In the genomic region with DNA sequence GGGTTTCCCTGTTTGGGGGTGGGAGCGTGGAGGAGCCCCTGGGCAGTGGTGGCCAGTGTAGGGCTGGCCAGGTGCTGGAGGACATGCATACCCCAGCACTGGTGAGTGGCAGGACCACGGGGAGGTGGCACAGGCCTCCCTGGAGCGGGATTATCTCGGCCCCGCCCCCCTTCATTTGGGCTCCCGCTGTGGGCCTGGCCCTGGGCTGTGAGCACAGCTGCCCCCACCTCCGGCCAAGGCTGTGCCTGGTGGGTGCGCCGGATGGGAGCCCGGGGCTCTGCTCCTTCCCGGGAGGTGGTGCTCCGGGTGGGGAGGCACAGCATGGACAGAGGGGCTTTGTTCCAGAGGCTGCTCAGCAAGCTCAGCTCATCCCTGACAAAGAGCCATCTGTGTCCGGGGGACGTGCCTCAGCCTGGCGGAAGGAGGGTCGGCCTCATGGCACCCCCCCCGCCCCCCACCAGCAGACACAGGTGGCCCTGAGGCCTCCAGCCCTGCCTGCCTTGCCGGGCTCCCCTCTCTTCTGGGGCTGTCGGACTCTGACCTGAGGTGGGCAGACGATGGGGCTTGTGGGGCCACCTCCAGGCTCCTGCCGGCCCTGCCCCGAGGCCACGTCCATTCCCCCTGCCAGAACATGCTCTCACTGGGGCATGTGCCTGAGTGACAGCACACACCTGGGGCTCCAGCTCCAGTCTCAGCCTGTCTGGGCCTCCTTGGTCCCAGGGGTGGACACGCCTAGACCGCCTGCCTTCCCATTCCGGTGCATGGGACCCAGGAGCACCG, we compare ENCODE assay signal across 1 cellular context.
A peak's percentile ranks its signal among the peaks of the same experiment; 100 is the strongest.
TF ChIP-seq lines count a peak whose summit lies in the region.

No MANE protein-coding gene starts in this region.

TF ChIP-seq in HepG2, 621 proteins besides CTCF, POLR2A, EP300 and RAD21 (continued from another document and continues in another):
- TF ChIP-seq ARNTL (CRISPR knock-in tag; IDR thresholded peaks at IDR 0.05) (peak; percentile 87), FOXC1 (CRISPR knock-in tag; IDR thresholded peaks at IDR 0.05; ENCODE audit: borderline replicate concordance) (0 out of 2 replicates have a peak, but pooled peaks have one; percentile 18), ZC3H13 (CRISPR knock-in tag; IDR thresholded peaks at IDR 0.05) (peak; percentile 84; the same call in 1 of the 2 replicates), ZNF777 (CRISPR knock-in tag; IDR thresholded peaks at IDR 0.05) (peak; percentile 67; the same call in 1 of the 2 replicates), ZIK1 (CRISPR knock-in tag; IDR thresholded peaks at IDR 0.05; ENCODE audit: borderline replicate concordance, low read depth) (peak; percentile 74; the same call in 1 of the 2 replicates), RBM39 (IDR thresholded peaks at IDR 0.05; ENCODE audit: low read depth, low read length, poor library complexity, severe bottlenecking) (peak; percentile 62), FLYWCH1 (CRISPR knock-in tag; IDR thresholded peaks at IDR 0.05) (no peak; the same call in 1 of the 2 replicates), PLRG1 (conservative IDR thresholded peaks at IDR 0.05) (no peak), ZNF619 (CRISPR knock-in tag; IDR thresholded peaks at IDR 0.05) (no peak; the same call in 1 of the 2 replicates), XRCC5 (optimal IDR thresholded peaks at IDR 0.05; ENCODE audit: low read length) (peak; percentile 57), FOXJ3 (CRISPR knock-in tag; IDR thresholded peaks at IDR 0.05; ENCODE audit: borderline replicate concordance) (no peak), ZNF589 (CRISPR knock-in tag; conservative IDR thresholded peaks at IDR 0.05) (no peak), IRF2 (CRISPR knock-in tag; IDR thresholded peaks at IDR 0.05) (peak; percentile 68), CEBPG (CRISPR knock-in tag; IDR thresholded peaks at IDR 0.05) (no peak; the same call in 1 of the 2 replicates), HNRNPK (IDR thresholded peaks at IDR 0.05; ENCODE audit: low read depth, low read length, poor library complexity, severe bottlenecking) (no peak), SNAPC5 (CRISPR knock-in tag; IDR thresholded peaks at IDR 0.05; ENCODE audit: borderline replicate concordance) (peak; percentile 83; the same call in 1 of the 2 replicates), NFKBIZ (CRISPR knock-in tag; IDR thresholded peaks at IDR 0.05) (0 out of 2 replicates have a peak, but pooled peaks have one; percentile 23), ZNF124 (CRISPR knock-in tag; IDR thresholded peaks at IDR 0.05) (no peak), NR3C1 (CRISPR knock-in tag; IDR thresholded peaks at IDR 0.05) (no peak), PCBP2 (optimal IDR thresholded peaks at IDR 0.05; ENCODE audit: low read depth, low read length, poor library complexity, severe bottlenecking) (no peak), ARID2 (CRISPR knock-in tag; IDR thresholded peaks at IDR 0.05; ENCODE audit: borderline replicate concordance) (no peak), ZNF607 (CRISPR knock-in tag; IDR thresholded peaks at IDR 0.05; ENCODE audit: borderline replicate concordance) (0 out of 2 replicates have a peak, but pooled peaks have one; percentile 63), ZBTB42 (CRISPR knock-in tag; IDR thresholded peaks at IDR 0.05) (no peak), ZNF564 (CRISPR knock-in tag; IDR thresholded peaks at IDR 0.05) (peak; percentile 43; the same call in 1 of the 2 replicates), DNMT1 (CRISPR knock-in tag; IDR thresholded peaks at IDR 0.05) (no peak), KDM3A (CRISPR knock-in tag; IDR thresholded peaks at IDR 0.05; ENCODE audit: low read depth) (no peak), HNF4A (CRISPR knock-in tag; IDR thresholded peaks at IDR 0.05) (peak; percentile 84), KDM2A (CRISPR knock-in tag; IDR thresholded peaks at IDR 0.05; ENCODE audit: borderline replicate concordance, low read depth) (peak; percentile 44; the same call in 1 of the 2 replicates), YEATS4 (CRISPR knock-in tag; IDR thresholded peaks at IDR 0.05; ENCODE audit: borderline replicate concordance) (peak; percentile 82; the same call in 1 of the 2 replicates), KAT7 (CRISPR knock-in tag; IDR thresholded peaks at IDR 0.05; ENCODE audit: borderline replicate concordance) (no peak), ZNF263 (CRISPR knock-in tag; IDR thresholded peaks at IDR 0.05) (peak; percentile 98), ETV6 (CRISPR knock-in tag; conservative IDR thresholded peaks at IDR 0.05) (0 out of 2 replicates have a peak, but pooled peaks have one; percentile 18), HOXA7 (CRISPR knock-in tag; IDR thresholded peaks at IDR 0.05) (no peak), ZNF264 (CRISPR knock-in tag; IDR thresholded peaks at IDR 0.05) (peak; percentile 70; the same call in 1 of the 2 replicates), ZSCAN5A (CRISPR knock-in tag; IDR thresholded peaks at IDR 0.05; ENCODE audit: borderline replicate concordance) (no peak), KLF13 (CRISPR knock-in tag; IDR thresholded peaks at IDR 0.05) (no peak)
- TF ChIP-seq, protein P1, sequence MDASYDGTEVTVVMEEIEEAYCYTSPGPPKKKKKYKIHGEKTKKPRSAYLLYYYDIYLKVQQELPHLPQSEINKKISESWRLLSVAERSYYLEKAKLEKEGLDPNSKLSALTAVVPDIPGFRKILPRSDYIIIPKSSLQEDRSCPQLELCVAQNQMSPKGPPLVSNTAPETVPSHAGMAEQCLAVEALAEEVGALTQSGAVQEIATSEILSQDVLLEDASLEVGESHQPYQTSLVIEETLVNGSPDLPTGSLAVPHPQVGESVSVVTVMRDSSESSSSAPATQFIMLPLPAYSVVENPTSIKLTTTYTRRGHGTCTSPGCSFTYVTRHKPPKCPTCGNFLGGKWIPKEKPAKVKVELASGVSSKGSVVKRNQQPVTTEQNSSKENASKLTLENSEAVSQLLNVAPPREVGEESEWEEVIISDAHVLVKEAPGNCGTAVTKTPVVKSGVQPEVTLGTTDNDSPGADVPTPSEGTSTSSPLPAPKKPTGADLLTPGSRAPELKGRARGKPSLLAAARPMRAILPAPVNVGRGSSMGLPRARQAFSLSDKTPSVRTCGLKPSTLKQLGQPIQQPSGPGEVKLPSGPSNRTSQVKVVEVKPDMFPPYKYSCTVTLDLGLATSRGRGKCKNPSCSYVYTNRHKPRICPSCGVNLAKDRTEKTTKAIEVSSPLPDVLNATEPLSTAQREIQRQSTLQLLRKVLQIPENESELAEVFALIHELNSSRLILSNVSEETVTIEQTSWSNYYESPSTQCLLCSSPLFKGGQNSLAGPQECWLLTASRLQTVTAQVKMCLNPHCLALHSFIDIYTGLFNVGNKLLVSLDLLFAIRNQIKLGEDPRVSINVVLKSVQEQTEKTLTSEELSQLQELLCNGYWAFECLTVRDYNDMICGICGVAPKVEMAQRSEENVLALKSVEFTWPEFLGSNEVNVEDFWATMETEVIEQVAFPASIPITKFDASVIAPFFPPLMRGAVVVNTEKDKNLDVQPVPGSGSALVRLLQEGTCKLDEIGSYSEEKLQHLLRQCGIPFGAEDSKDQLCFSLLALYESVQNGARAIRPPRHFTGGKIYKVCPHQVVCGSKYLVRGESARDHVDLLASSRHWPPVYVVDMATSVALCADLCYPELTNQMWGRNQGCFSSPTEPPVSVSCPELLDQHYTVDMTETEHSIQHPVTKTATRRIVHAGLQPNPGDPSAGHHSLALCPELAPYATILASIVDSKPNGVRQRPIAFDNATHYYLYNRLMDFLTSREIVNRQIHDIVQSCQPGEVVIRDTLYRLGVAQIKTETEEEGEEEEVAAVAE (CRISPR knock-in tag; IDR thresholded peaks at IDR 0.05; ENCODE audit: borderline replicate concordance), result no peak
- TF ChIP-seq, protein P2, sequence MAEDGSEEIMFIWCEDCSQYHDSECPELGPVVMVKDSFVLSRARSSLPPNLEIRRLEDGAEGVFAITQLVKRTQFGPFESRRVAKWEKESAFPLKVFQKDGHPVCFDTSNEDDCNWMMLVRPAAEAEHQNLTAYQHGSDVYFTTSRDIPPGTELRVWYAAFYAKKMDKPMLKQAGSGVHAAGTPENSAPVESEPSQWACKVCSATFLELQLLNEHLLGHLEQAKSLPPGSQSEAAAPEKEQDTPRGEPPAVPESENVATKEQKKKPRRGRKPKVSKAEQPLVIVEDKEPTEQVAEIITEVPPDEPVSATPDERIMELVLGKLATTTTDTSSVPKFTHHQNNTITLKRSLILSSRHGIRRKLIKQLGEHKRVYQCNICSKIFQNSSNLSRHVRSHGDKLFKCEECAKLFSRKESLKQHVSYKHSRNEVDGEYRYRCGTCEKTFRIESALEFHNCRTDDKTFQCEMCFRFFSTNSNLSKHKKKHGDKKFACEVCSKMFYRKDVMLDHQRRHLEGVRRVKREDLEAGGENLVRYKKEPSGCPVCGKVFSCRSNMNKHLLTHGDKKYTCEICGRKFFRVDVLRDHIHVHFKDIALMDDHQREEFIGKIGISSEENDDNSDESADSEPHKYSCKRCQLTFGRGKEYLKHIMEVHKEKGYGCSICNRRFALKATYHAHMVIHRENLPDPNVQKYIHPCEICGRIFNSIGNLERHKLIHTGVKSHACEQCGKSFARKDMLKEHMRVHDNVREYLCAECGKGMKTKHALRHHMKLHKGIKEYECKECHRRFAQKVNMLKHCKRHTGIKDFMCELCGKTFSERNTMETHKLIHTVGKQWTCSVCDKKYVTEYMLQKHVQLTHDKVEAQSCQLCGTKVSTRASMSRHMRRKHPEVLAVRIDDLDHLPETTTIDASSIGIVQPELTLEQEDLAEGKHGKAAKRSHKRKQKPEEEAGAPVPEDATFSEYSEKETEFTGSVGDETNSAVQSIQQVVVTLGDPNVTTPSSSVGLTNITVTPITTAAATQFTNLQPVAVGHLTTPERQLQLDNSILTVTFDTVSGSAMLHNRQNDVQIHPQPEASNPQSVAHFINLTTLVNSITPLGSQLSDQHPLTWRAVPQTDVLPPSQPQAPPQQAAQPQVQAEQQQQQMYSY (CRISPR knock-in tag; IDR thresholded peaks at IDR 0.05), result 0 out of 2 replicates have a peak, but pooled peaks have one; percentile 43
- TF ChIP-seq, protein P3, sequence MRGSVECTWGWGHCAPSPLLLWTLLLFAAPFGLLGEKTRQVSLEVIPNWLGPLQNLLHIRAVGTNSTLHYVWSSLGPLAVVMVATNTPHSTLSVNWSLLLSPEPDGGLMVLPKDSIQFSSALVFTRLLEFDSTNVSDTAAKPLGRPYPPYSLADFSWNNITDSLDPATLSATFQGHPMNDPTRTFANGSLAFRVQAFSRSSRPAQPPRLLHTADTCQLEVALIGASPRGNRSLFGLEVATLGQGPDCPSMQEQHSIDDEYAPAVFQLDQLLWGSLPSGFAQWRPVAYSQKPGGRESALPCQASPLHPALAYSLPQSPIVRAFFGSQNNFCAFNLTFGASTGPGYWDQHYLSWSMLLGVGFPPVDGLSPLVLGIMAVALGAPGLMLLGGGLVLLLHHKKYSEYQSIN (CRISPR knock-in tag; IDR thresholded peaks at IDR 0.05; ENCODE audit: borderline replicate concordance), result no peak
- TF ChIP-seq, protein P4, sequence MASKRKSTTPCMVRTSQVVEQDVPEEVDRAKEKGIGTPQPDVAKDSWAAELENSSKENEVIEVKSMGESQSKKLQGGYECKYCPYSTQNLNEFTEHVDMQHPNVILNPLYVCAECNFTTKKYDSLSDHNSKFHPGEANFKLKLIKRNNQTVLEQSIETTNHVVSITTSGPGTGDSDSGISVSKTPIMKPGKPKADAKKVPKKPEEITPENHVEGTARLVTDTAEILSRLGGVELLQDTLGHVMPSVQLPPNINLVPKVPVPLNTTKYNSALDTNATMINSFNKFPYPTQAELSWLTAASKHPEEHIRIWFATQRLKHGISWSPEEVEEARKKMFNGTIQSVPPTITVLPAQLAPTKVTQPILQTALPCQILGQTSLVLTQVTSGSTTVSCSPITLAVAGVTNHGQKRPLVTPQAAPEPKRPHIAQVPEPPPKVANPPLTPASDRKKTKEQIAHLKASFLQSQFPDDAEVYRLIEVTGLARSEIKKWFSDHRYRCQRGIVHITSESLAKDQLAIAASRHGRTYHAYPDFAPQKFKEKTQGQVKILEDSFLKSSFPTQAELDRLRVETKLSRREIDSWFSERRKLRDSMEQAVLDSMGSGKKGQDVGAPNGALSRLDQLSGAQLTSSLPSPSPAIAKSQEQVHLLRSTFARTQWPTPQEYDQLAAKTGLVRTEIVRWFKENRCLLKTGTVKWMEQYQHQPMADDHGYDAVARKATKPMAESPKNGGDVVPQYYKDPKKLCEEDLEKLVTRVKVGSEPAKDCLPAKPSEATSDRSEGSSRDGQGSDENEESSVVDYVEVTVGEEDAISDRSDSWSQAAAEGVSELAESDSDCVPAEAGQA (IDR thresholded peaks at IDR 0.05; ENCODE audit: low read depth), result no peak
- TF ChIP-seq, protein P4 (CRISPR knock-in tag; IDR thresholded peaks at IDR 0.05; ENCODE audit: borderline replicate concordance), result no peak
- TF ChIP-seq, protein P5, sequence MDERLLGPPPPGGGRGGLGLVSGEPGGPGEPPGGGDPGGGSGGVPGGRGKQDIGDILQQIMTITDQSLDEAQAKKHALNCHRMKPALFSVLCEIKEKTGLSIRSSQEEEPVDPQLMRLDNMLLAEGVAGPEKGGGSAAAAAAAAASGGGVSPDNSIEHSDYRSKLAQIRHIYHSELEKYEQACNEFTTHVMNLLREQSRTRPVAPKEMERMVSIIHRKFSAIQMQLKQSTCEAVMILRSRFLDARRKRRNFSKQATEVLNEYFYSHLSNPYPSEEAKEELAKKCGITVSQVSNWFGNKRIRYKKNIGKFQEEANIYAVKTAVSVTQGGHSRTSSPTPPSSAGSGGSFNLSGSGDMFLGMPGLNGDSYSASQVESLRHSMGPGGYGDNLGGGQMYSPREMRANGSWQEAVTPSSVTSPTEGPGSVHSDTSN (CRISPR knock-in tag; IDR thresholded peaks at IDR 0.05), result peak; percentile 62; the same call in 1 of the 2 replicates
